Comparison of ENCODE assay signal across 17 cellular contexts in the genomic region with DNA sequence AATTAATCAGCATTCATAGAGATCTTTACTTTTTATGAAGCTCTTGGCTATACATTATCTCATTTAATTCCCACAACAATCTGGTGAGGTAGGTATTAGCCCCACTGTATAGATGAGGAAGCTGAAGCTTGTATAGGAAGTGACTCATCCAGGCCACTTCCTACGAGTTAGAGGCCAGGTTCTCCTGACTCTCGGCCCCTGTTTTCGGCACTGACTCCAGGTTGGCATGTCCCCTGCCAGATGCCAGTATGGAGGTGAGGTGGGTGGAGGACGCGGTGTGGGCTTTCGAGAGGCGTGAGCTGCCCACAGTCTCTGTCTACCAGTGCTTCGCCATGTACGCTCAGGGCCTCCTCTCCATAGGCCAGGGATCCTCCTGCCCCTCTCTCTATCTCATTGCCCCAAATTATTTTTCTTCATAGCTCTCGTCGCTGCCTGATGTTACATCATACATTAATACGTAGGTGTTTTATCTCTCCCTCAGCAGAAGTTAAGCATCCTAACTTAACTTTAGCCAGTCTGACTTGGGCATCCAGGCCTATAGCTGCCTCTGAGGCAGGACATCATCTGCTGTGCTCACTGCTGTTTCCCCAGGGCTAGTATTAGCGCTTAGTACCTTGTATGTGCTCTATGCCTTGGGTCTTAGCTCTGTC. TPM values are rescaled to one million over a fixed set of nuclear protein-coding genes. Genes with fewer than 3 reads are reported as not detected.
DNase-seq lines count a peak whose midpoint lies in the region; ATAC-seq and TF ChIP-seq lines count a peak whose summit lies in the region.
"Had no signal": no experiment of that assay in that cellular context is flagged by ENCODE, and none has a peak within 500 bp of the region (broad histone marks: within the 10 kb centered on the region; RNA-seq: fewer than 3 reads in every experiment).

No MANE protein-coding gene starts in this region.

- no peak overlapping the region for H3K27ac Mint-ChIP-seq in central memory CD8-positive, alpha-beta T cell (ENCODE audit: low read depth)
- H3K27ac Mint-ChIP-seq: activated T-cell treated with anti-CD3 and anti-CD28 coated beads, Interleukin-2, amount 50 U/mL, for 24 hours; WTC11 had no signal

- no peak for TF ChIP-seq CTCF in spleen (IDR thresholded peaks at IDR 0.05 in 8 of 11, conservative IDR thresholded peaks at IDR 0.05 in 3 of 11)

- H3K9me3 ChIP-seq in spleen = no peaks in the 10 kb centered on the region
- H3K9me3 ChIP-seq: heart left ventricle, thyroid gland had no signal

- H3K36me3 ChIP-seq in spleen = no peaks in the 10 kb centered on the region
- H3K36me3 ChIP-seq: heart left ventricle, thyroid gland had no signal

- peaks cover 16% of the 10 kb centered on the region for H3K4me1 Mint-ChIP-seq in central memory CD8-positive, alpha-beta T cell

- WGBS in spleen, 5 donors = 69 to 83% (median 76%) methylated on average over 13 of the region's 13 CpGs

- peaks cover 3 to 76% (median 32%) of the 10 kb centered on the region in 6 donors for H3K4me1 ChIP-seq in spleen
- H3K4me1 ChIP-seq: thyroid gland had no signal

- no peaks in the 10 kb centered on the region for H3K27me3 Mint-ChIP-seq in central memory CD8-positive, alpha-beta T cell
- H3K27me3 Mint-ChIP-seq: activated T-cell treated with anti-CD3 and anti-CD28 coated beads, Interleukin-2, amount 50 U/mL, for 24 hours had no signal

- peak overlapping the region in 1 of 8 donors; percentile 51 for H3K4me3 ChIP-seq in spleen
- H3K4me3 ChIP-seq: heart left ventricle, thyroid gland had no signal

- no peaks in the 10 kb centered on the region for H3K9me3 Mint-ChIP-seq in central memory CD8-positive, alpha-beta T cell
- H3K9me3 Mint-ChIP-seq: activated T-cell treated with anti-CD3 and anti-CD28 coated beads, Interleukin-2, amount 50 U/mL, for 24 hours; WTC11 had no signal

- H3K27ac ChIP-seq in spleen = peak overlapping the region in 6 of 8 donors; percentile 58 to 92 (median 78)
- H3K27ac ChIP-seq: heart left ventricle, thyroid gland had no signal

- DNase-seq in SIG-M5 treated with dmso at 0.1 percent for 504 hours (lab: John Stamatoyannopoulos, UW; ENCODE audit: unreplicated experiment) (peak; percentile 17), SIG-M5 (lab: John Stamatoyannopoulos, UW) (no peak), NOMO-1 (lab: John Stamatoyannopoulos, UW; ENCODE audit: unreplicated experiment in 2 of 2) (peak; percentile 24 to 62), spleen (peak; percentile 81), HuH-7.5 (ENCODE audit: low spot score) (no peak), NCI-H2107 treated with DMSO at 0.1 percent for 48 hours (lab: John Stamatoyannopoulos, UW; ENCODE audit: unreplicated experiment) (no peak), cerebellar nuclear complex (lab: John Stamatoyannopoulos, UW) (no peak)
- no peak for DNase-seq in central memory CD8-positive, alpha-beta T cell (ENCODE audit: low spot score in 2 of 2)
- DNase-seq: activated T-cell treated with anti-CD3 and anti-CD28 coated beads, Interleukin-2, amount 50 U/mL, for 24 hours; heart left ventricle; NCI-H1048; NCI-H446; SHP77 treated with DMSO at 0.1 percent for 48 hours; small intestine; thyroid gland had no signal

- H3K4me3 Mint-ChIP-seq in central memory CD8-positive, alpha-beta T cell = no peak overlapping the region
- H3K4me3 Mint-ChIP-seq: activated T-cell treated with anti-CD3 and anti-CD28 coated beads, Interleukin-2, amount 50 U/mL, for 24 hours; WTC11 had no signal

- TF ChIP-seq POLR2A in spleen (IDR thresholded peaks at IDR 0.05) = no peak

- H3K27me3 ChIP-seq in spleen (replicated peaks in 1 of 7) = no peaks in the 10 kb centered on the region
- H3K27me3 ChIP-seq: heart left ventricle, thyroid gland had no signal

- intact Hi-C loops in spleen (cut with DNase I; ENCODE audit: low total_unique reads) = no loop called here

- H3K36me3 Mint-ChIP-seq in central memory CD8-positive, alpha-beta T cell (ENCODE audit: insufficient read depth) = no peaks in the 10 kb centered on the region
- H3K36me3 Mint-ChIP-seq: WTC11 had no signal

- ATAC-seq in central memory CD8-positive, alpha-beta T cell (replicated peaks; ENCODE audit: extremely low read depth, poor library complexity, severe bottlenecking) = peak; percentile 56
- ATAC-seq: WTC11 had no signal

RNA-seq across cellular contexts. Expression of a gene that starts 9.0 kb away (rescaled TPM):
- total RNA-seq in spleen = 10 to 100 TPM; 14.1 to 71.7 (median 22.5) TPM
- 1 to 10 TPM; 3.5 to 9.5 (median 6.4) TPM for polyA plus RNA-seq in spleen

RNA-seq across cellular contexts. Expression of a gene that starts 37.4 kb away (rescaled TPM):
- 10 to 100 TPM; 35.0 to 80.8 (median 58.8) TPM for total RNA-seq in spleen
- polyA plus RNA-seq in spleen = 10 to 100 TPM; 13.8 to 15.7 (median 14.8) TPM

RNA-seq across cellular contexts. Expression of a gene that starts 59.9 kb away (rescaled TPM):
- under 1 TPM in 1 of 7 donors, not detected in 6; 0.23 TPM for total RNA-seq in spleen
- under 1 TPM; 0.03 to 0.23 (median 0.20) TPM for polyA plus RNA-seq in spleen
- total RNA-seq: WTC11 had no signal
- polyA plus RNA-seq: neural cell had no signal

Comparison
In these comparisons a context has a peak if more than half of its experiments do, and no peak if none do; other contexts are left out.
1. DNase-seq: peak in SIG-M5 treated with dmso at 0.1 percent for 504 hours (single experiment), NOMO-1 (2 of 2) and spleen (single experiment); none in SIG-M5 (single experiment), central memory CD8-positive, alpha-beta T cell (0 of 2), HuH-7.5 (single experiment), NCI-H2107 treated with DMSO at 0.1 percent for 48 hours (single experiment) and cerebellar nuclear complex (0 of 2).